In genomic region chr6:43297644-43298564, GRCh38 we compare ENCODE assay signal across 21 cellular contexts. TPM values are rescaled to one million over a fixed set of nuclear protein-coding genes. Genes with fewer than 3 reads are reported as not detected.
DNase-seq lines count a peak whose midpoint lies in the region; ATAC-seq and TF ChIP-seq lines count a peak whose summit lies in the region.
"Had no signal": no experiment of that assay in that cellular context is flagged by ENCODE, and none has a peak within 500 bp of the region (broad histone marks: within the 10 kb centered on the region; RNA-seq: fewer than 3 reads in every experiment).

SLC22A7 (plus strand) TSS chr6:43298260; CDS start chr6:43298359, 99 bp downstream.

- TF ChIP-seq EP300 in stomach (IDR thresholded peaks at IDR 0.05): no peak

- no peaks in the 10 kb centered on the region for H3K9me3 Mint-ChIP-seq in chondrocyte (ENCODE audit: low read depth)
- H3K9me3 Mint-ChIP-seq in CD14-positive monocyte: peaks cover 0 to 2% (median 0%) of the 10 kb centered on the region in 7 donors
- H3K9me3 Mint-ChIP-seq: activated B cell treated with CpG ODN at 0.5 μM for 24 hours; activated T-helper 2 cell treated with anti-CD3 and anti-CD28 coated beads, Interferon-gamma antibody, Interleukin-2, Interleukin-4, amounts not matched to agents 10 μg/mL and 5 μg/mL and 100 μg/mL, durations not matched to agents 14 hours and 24 hours and 36 hours; nephron had no signal

- no peak for TF ChIP-seq POLR2A in stomach (IDR thresholded peaks at IDR 0.05)

- no peak within 1 kb of the TSS for H3K4me3 ChIP-seq in stomach
- H3K4me3 ChIP-seq: SJSA1 had no signal

- no peaks in the 10 kb centered on the region for H3K4me1 ChIP-seq in stomach
- H3K4me1 ChIP-seq: SJSA1 had no signal

- no peaks in the 10 kb centered on the region for H3K36me3 Mint-ChIP-seq in chondrocyte (ENCODE audit: low read depth)
- no peaks in the 10 kb centered on the region for H3K36me3 Mint-ChIP-seq in CD14-positive monocyte

- H3K4me1 Mint-ChIP-seq in chondrocyte (ENCODE audit: low read depth) (no peaks in the 10 kb centered on the region), CD14-positive monocyte (peaks cover 4% of the 10 kb centered on the region)
- H3K4me1 Mint-ChIP-seq: nephron had no signal

- WGBS in stomach, 5 donors: 62 to 72% (median 66%) methylated on average over 6 to 10 of the region's 10 CpGs

- no peaks in the 10 kb centered on the region for H3K9me3 ChIP-seq in stomach
- H3K9me3 ChIP-seq: SJSA1 had no signal

- H3K27me3 Mint-ChIP-seq in chondrocyte (ENCODE audit: low read depth) (peaks cover 25% of the 10 kb centered on the region), CD14-positive monocyte (ENCODE audit: low read depth in 3 of 3) (peaks cover 7 to 18% (median 11%) of the 10 kb centered on the region in 3 donors)

- ATAC-seq in GM21423 (IDR thresholded peaks at IDR 0.05; ENCODE audit: unreplicated experiment): no peak

- intact Hi-C loops in stomach (cut with DNase I; ENCODE audit: low total_unique reads) (no loop called here), CD14-positive monocyte (cut with micrococcal nuclease) (no loop called here)

- peaks cover 0 to 53% (median 0%) of the 10 kb centered on the region in 3 donors for H3K27me3 ChIP-seq in stomach

- H3K4me3 Mint-ChIP-seq in chondrocyte (ENCODE audit: unreplicated experiment) (no peak within 1 kb of the TSS), CD14-positive monocyte (no peak within 1 kb of the TSS)
- H3K4me3 Mint-ChIP-seq: activated B cell treated with CpG ODN at 0.5 μM for 24 hours, nephron had no signal

- no peak within 1 kb of the TSS for H3K27ac ChIP-seq in stomach
- H3K27ac ChIP-seq: SJSA1 had no signal

- H3K36me3 ChIP-seq in stomach: no peaks in the 10 kb centered on the region
- H3K36me3 ChIP-seq: SJSA1 had no signal

- TF ChIP-seq CTCF in chondrocyte (IDR thresholded peaks at IDR 0.05) (no peak), stomach (IDR thresholded peaks at IDR 0.05) (no peak), CD14-positive monocyte (IDR thresholded peaks at IDR 0.05) (no peak)

- DNase-seq in activated effector memory CD4-positive, alpha-beta T cell treated with anti-CD3 and anti-CD28 coated beads, Interleukin-2, amount 50 U/mL, for 16 hours: peak; percentile 55
- no peak for DNase-seq in activated effector memory CD4-positive, alpha-beta T cell treated with Interleukin-2 at 50 U/mL for 16 hours
- peak; percentile 74 for DNase-seq in chondrocyte (ENCODE audit: low spot score)
- DNase-seq in islet precursor cell: peak; percentile 38
- peak; percentile 61 for DNase-seq in stomach
- no peak for DNase-seq in dedifferentiated amniotic fluid mesenchymal stem cell (ENCODE audit: extremely low spot score)
- no peak for DNase-seq in CD14-positive monocyte (ENCODE audit: low spot score)
- DNase-seq: activated B cell treated with CpG ODN at 0.5 μM for 24 hours; activated CD8-positive, alpha-beta memory T cell treated with anti-CD3 and anti-CD28 coated beads for 24 hours; NCI-H2029 treated with DMSO at 0.1 percent for 48 hours; NCI-H510A had no signal

- H3K27ac Mint-ChIP-seq in chondrocyte (ENCODE audit: unreplicated experiment) (no peak within 1 kb of the TSS), CD14-positive monocyte (peak within 1 kb of the TSS in 1 of 7 donors; percentile 46)
- H3K27ac Mint-ChIP-seq: activated B cell treated with CpG ODN at 0.5 μM for 24 hours; activated T-helper 2 cell treated with anti-CD3 and anti-CD28 coated beads, Interferon-gamma antibody, Interleukin-2, Interleukin-4, amounts not matched to agents 10 μg/mL and 5 μg/mL and 100 μg/mL, durations not matched to agents 14 hours and 24 hours and 36 hours had no signal

RNA-seq across cellular contexts. Expression of gene SLC22A7, which starts in this region (rescaled TPM):
- not detected in 3 replicates for total RNA-seq in chondrocyte
- total RNA-seq in stomach: not detected
- polyA plus RNA-seq in stomach: not detected
- polyA plus RNA-seq in CD14-positive monocyte: not detected
- total RNA-seq: A172; activated B cell treated with CpG ODN at 0.5 μM for 24 hours; activated T-helper 2 cell treated with anti-CD3 and anti-CD28 coated beads, Interferon-gamma antibody, Interleukin-2, Interleukin-4, amounts not matched to agents 10 μg/mL and 5 μg/mL and 100 μg/mL, durations not matched to agents 14 hours and 24 hours and 36 hours; lung microvascular endothelial cell; OCI-LY7; renal cortical epithelial cell; SJSA1; T-helper 2 cell treated with Interferon-gamma antibody and Interleukin-4, amounts not matched to agents 100 ng/mL and 5 ng/mL, for 36 hours; urinary bladder had no signal

Comparison
In these comparisons a context has a peak if more than half of its experiments do, and no peak if none do; other contexts are left out.
1. DNase-seq: peak in activated effector memory CD4-positive, alpha-beta T cell treated with anti-CD3 and anti-CD28 coated beads, Interleukin-2, amount 50 U/mL, for 16 hours (single experiment) and islet precursor cell (single experiment); none in activated effector memory CD4-positive, alpha-beta T cell treated with Interleukin-2 at 50 U/mL for 16 hours (single experiment), dedifferentiated amniotic fluid mesenchymal stem cell (single experiment) and CD14-positive monocyte (single experiment).
2. Peak in DNase-seq in chondrocyte; RNA of the gene not detected or under 1 TPM.
3. Peak in DNase-seq in stomach; RNA of the gene not detected or under 1 TPM.